ENCODE assay signal across 11 cellular contexts in genomic region chr6:122751291-122751690, GRCh38. TPM values are rescaled to one million over a fixed set of nuclear protein-coding genes. Genes with fewer than 3 reads are reported as not detected.
DNase-seq lines count a peak whose midpoint lies in the region; ATAC-seq and TF ChIP-seq lines count a peak whose summit lies in the region.
"Had no signal": no experiment of that assay in that cellular context is flagged by ENCODE, and none has a peak within 500 bp of the region (broad histone marks: within the 10 kb centered on the region; RNA-seq: fewer than 3 reads in every experiment).

No MANE protein-coding gene starts in this region.

- POLR2A ChIA-PET in A673 (lab: Charles Lee; ENCODE audit: low non-redundant PET): interaction anchor here (0.6 kb wide), 1 partner anchor 16 kb away, joined by 12 read pairs; no protein-coding TSS in a partner anchor

- H3K27me3 Mint-ChIP-seq in activated T-helper 2 cell treated with anti-CD3 and anti-CD28 coated beads, Interferon-gamma antibody, Interleukin-2, Interleukin-4, amounts not matched to agents 10 μg/mL and 5 μg/mL and 100 μg/mL, durations not matched to agents 14 hours and 24 hours and 36 hours (ENCODE audit: low read depth): no peaks in the 10 kb centered on the region

- H3K4me1 ChIP-seq in A673 (ENCODE audit: insufficient read depth, low read length, poor library complexity, severe bottlenecking): peaks cover 18% of the 10 kb centered on the region

- H3K4me1 Mint-ChIP-seq in activated T-helper 2 cell treated with anti-CD3 and anti-CD28 coated beads, Interferon-gamma antibody, Interleukin-2, Interleukin-4, amounts not matched to agents 10 μg/mL and 5 μg/mL and 100 μg/mL, durations not matched to agents 14 hours and 24 hours and 36 hours (ENCODE audit: low read depth): peaks cover 19% of the 10 kb centered on the region

- no peaks in the 10 kb centered on the region for H3K36me3 ChIP-seq in A673 (ENCODE audit: insufficient read depth, low read length, poor library complexity, severe bottlenecking)
- H3K36me3 ChIP-seq: tibial artery had no signal

- H3K4me3 Mint-ChIP-seq in activated T-helper 2 cell treated with anti-CD3 and anti-CD28 coated beads, Interferon-gamma antibody, Interleukin-2, Interleukin-4, amounts not matched to agents 10 μg/mL and 5 μg/mL and 100 μg/mL, durations not matched to agents 14 hours and 24 hours and 36 hours (ENCODE audit: low read depth): no peak overlapping the region

- H3K9me3 Mint-ChIP-seq in activated T-helper 2 cell treated with anti-CD3 and anti-CD28 coated beads, Interferon-gamma antibody, Interleukin-2, Interleukin-4, amounts not matched to agents 10 μg/mL and 5 μg/mL and 100 μg/mL, durations not matched to agents 14 hours and 24 hours and 36 hours: no peaks in the 10 kb centered on the region

- peak; percentile 95 for ATAC-seq in GM18498 (IDR thresholded peaks at IDR 0.05; ENCODE audit: unreplicated experiment)
- peak; percentile 91 for ATAC-seq in GM19468 (IDR thresholded peaks at IDR 0.05; ENCODE audit: extremely low read depth, unreplicated experiment)
- peak; percentile 84 for ATAC-seq in HG03103 (IDR thresholded peaks at IDR 0.05; ENCODE audit: low read depth, unreplicated experiment)

- DNase-seq in activated T-helper 2 cell treated with anti-CD3 and anti-CD28 coated beads, Interferon-gamma antibody, Interleukin-2, Interleukin-4, amounts not matched to agents 10 μg/mL and 5 μg/mL and 100 μg/mL, durations not matched to agents 14 hours and 24 hours and 36 hours (ENCODE audit: low spot score): no peak
- DNase-seq in NCI-H774 (lab: John Stamatoyannopoulos, UW) (no peak), A673 (ENCODE audit: low spot score) (no peak), NCI-H1092 (lab: John Stamatoyannopoulos, UW) (no peak), LoVo (ENCODE audit: low spot score) (no peak)
- DNase-seq: NCI-H2107, tibial artery had no signal

- no peak overlapping the region for H3K27ac ChIP-seq in A673 (ENCODE audit: low read depth, low read length, poor library complexity, severe bottlenecking)
- H3K27ac ChIP-seq: tibial artery had no signal

- no peak overlapping the region for H3K4me3 ChIP-seq in A673 (ENCODE audit: low read depth, low read length, poor library complexity, severe bottlenecking)
- H3K4me3 ChIP-seq: skin epidermis, tibial artery had no signal

- no peak for TF ChIP-seq CTCF in A673 (conservative IDR thresholded peaks at IDR 0.05; ENCODE audit: low read depth, low read length)

- H3K27me3 ChIP-seq in A673 (replicated peaks; ENCODE audit: insufficient read depth, low read depth, low read length, poor library complexity): no peaks in the 10 kb centered on the region
- H3K27me3 ChIP-seq: tibial artery had no signal

- H3K27ac Mint-ChIP-seq in activated T-helper 2 cell treated with anti-CD3 and anti-CD28 coated beads, Interferon-gamma antibody, Interleukin-2, Interleukin-4, amounts not matched to agents 10 μg/mL and 5 μg/mL and 100 μg/mL, durations not matched to agents 14 hours and 24 hours and 36 hours: peak overlapping the region; percentile 34

- H3K9me3 ChIP-seq in A673 (ENCODE audit: low read depth, low read length, poor library complexity, severe bottlenecking): no peaks in the 10 kb centered on the region
- H3K9me3 ChIP-seq: tibial artery had no signal

- intact Hi-C loops in activated T-helper 2 cell treated with anti-CD3 and anti-CD28 coated beads, Interferon-gamma antibody, Interleukin-2, Interleukin-4, amounts not matched to agents 10 μg/mL and 5 μg/mL and 100 μg/mL, durations not matched to agents 14 hours and 24 hours and 36 hours (cut with micrococcal nuclease): loop anchor here (5.0 kb wide), 1 partner anchor 46 kb away; no protein-coding TSS in a partner anchor
- intact Hi-C loops in A673 (cut with micrococcal nuclease; ENCODE audit: unreplicated experiment): no loop called here

- no TSS peak for BruUV-seq in A673 (replicated peaks; lab: Mats Ljungman, UMichigan)

- CTCF ChIA-PET in A673 (lab: Charles Lee): no interaction called here

- H3K36me3 Mint-ChIP-seq in activated T-helper 2 cell treated with anti-CD3 and anti-CD28 coated beads, Interferon-gamma antibody, Interleukin-2, Interleukin-4, amounts not matched to agents 10 μg/mL and 5 μg/mL and 100 μg/mL, durations not matched to agents 14 hours and 24 hours and 36 hours (ENCODE audit: low read depth): no peaks in the 10 kb centered on the region

RNA-seq across cellular contexts. Expression of gene FABP7, which starts 28.2 kb away (rescaled TPM):
- total RNA-seq in activated T-helper 2 cell treated with anti-CD3 and anti-CD28 coated beads, Interferon-gamma antibody, Interleukin-2, Interleukin-4, amounts not matched to agents 10 μg/mL and 5 μg/mL and 100 μg/mL, durations not matched to agents 14 hours and 24 hours and 36 hours: not detected in 2 replicates
- total RNA-seq in A673 (2021): 1.2 and 1.4 TPM in 2 replicates

RNA-seq across cellular contexts. Expression of gene SMPDL3A, which starts 37.8 kb away (rescaled TPM):
- 1.3 and 1.6 TPM in 2 replicates for total RNA-seq in activated T-helper 2 cell treated with anti-CD3 and anti-CD28 coated beads, Interferon-gamma antibody, Interleukin-2, Interleukin-4, amounts not matched to agents 10 μg/mL and 5 μg/mL and 100 μg/mL, durations not matched to agents 14 hours and 24 hours and 36 hours
- total RNA-seq in A673 (2021): 10.3 and 12.4 TPM in 2 replicates
